Comparison of ENCODE assay signal across 7 cellular contexts in genomic region chr12:95196875-95197569, GRCh38. TPM values are rescaled to one million over a fixed set of nuclear protein-coding genes. Genes with fewer than 3 reads are reported as not detected.
DNase-seq lines count a peak whose midpoint lies in the region; ATAC-seq, FAIRE-seq and TF ChIP-seq lines count a peak whose summit lies in the region.
"Not testable (repeated sequence)": the region's sequence is repeated elsewhere in the genome, so short reads cannot be mapped to it uniquely, and the experiment has no call there.

No MANE protein-coding gene starts in this region.

- TF ChIP-seq RAD21 in A549 (conservative IDR thresholded peaks at IDR 0.05 in 1 of 2, IDR thresholded peaks at IDR 0.05 in 1 of 2); GM12878 (IDR thresholded peaks at IDR 0.05; ENCODE audit: insufficient read depth, low read depth, low read length): not testable (repeated sequence)

- H3K27me3 ChIP-seq in GM23338 (ENCODE audit: insufficient read depth); GM12878 (replicated peaks in 1 of 2; ENCODE audit: control insufficient read depth in 2 of 2, insufficient read depth in 2 of 2, low read length in 1 of 2); keratinocyte (ENCODE audit: control insufficient read depth, extremely low read depth, insufficient read depth, low read length): not testable (repeated sequence)

- H3K4me1 ChIP-seq in A549 (peaks cover 56% of the 10 kb centered on the region), GM23338 (ENCODE audit: insufficient read depth) (peaks cover 46% of the 10 kb centered on the region), HEK293 (ENCODE audit: control insufficient read depth, insufficient read depth, low read length) (peaks cover 28% of the 10 kb centered on the region), GM12878 (ENCODE audit: control insufficient read depth, insufficient read depth, low read length) (peaks cover 27% of the 10 kb centered on the region), keratinocyte (ENCODE audit: control insufficient read depth, extremely low read depth, insufficient read depth, low read length) (peaks cover 37% of the 10 kb centered on the region)

- H4K20me1 ChIP-seq in GM23338 (replicated peaks; ENCODE audit: insufficient read depth); GM12878 (ENCODE audit: control insufficient read depth, insufficient read depth); keratinocyte (ENCODE audit: control insufficient read depth, extremely low read depth, insufficient read depth, low read length): not testable (repeated sequence)

- TF ChIP-seq POLR2A in A549 (IDR thresholded peaks at IDR 0.05; ENCODE audit: low read length); GM12878 (IDR thresholded peaks at IDR 0.05; ENCODE audit: low read depth, low read length): not testable (repeated sequence)

- dilution Hi-C loops in keratinocyte (cut with MboI; ENCODE audit: extremely low pct_ligation_motif_present, low sequenced_read_pairs) = not testable (repeated sequence)

- peaks cover 51% of the 10 kb centered on the region for H3K4me1 Mint-ChIP-seq in GM23338

- in situ Hi-C loops in GM12878 (cut with MboI) = not testable (repeated sequence)

- H3K27ac ChIP-seq in A549 = peak overlapping the region; percentile 95 to 99; a peak in 4 of 6 replicates
- 0 out of 2 replicates have a peak overlapping the region, but pooled peaks have one; percentile 33 for H3K27ac ChIP-seq in GM23338 (ENCODE audit: low read depth)
- H3K27ac ChIP-seq in HEK293 (ENCODE audit: extremely low read depth, low read depth, low read length); GM12878 (ENCODE audit: control insufficient read depth, insufficient read depth): not testable (repeated sequence)
- H3K27ac ChIP-seq in RWPE1 = peak overlapping the region; percentile 53
- H3K27ac ChIP-seq in keratinocyte (ENCODE audit: control insufficient read depth, insufficient read depth, low read length) = peak overlapping the region; percentile 1

- H3K79me2 ChIP-seq in GM23338 (replicated peaks; ENCODE audit: insufficient read depth) (peaks cover 81% of the 10 kb centered on the region), keratinocyte (ENCODE audit: control insufficient read depth, insufficient read depth, low read length) (peaks cover 79% of the 10 kb centered on the region)
- not testable (repeated sequence) for H3K79me2 ChIP-seq in GM12878 (ENCODE audit: control insufficient read depth, insufficient read depth, low read length)

- not testable (repeated sequence) for H3K9me3 ChIP-seq in A549; HEK293 (ENCODE audit: control insufficient read depth, insufficient read depth, low read depth, low read length); GM12878 (replicated peaks; ENCODE audit: control insufficient read depth, insufficient read depth, low read length); keratinocyte (ENCODE audit: control insufficient read depth, low read depth, low read length)

- H3K9me2 ChIP-seq in GM23338 (ENCODE audit: insufficient read depth) = not testable (repeated sequence)

- peak overlapping the region; percentile 63; the same call in 1 of the 2 replicates for H3K27ac Mint-ChIP-seq in GM23338

- CTCF ChIA-PET in A549 (lab: Yijun Ruan, JAX) (interaction anchor here (1.0 to 6.2 kb wide), 4 partner anchors 10 to 138 kb away, joined by 3 to 47 read pairs (median 12); partner anchors contain the start of genes FGD6 and VEZT), HEK293 (lab: Yijun Ruan, JAX) (interaction anchor here (0.9 kb wide), 1 partner anchor 19 kb away, joined by 3 read pairs; no protein-coding TSS in a partner anchor), GM12878 (lab: Yijun Ruan, JAX) (interaction anchor here (1.0 to 1.3 kb wide), 2 partner anchors 8 kb away, joined by 3 read pairs; no protein-coding TSS in a partner anchor)
- CTCF ChIA-PET in RWPE1 (lab: Yijun Ruan, JAX) = not testable (repeated sequence)

- not testable (repeated sequence) for TF ChIP-seq CTCF in A549 (IDR thresholded peaks at IDR 0.05); GM23338 (conservative IDR thresholded peaks at IDR 0.05; ENCODE audit: low read depth in 2 of 2); HEK293 (tag by site-specific recombination; IDR thresholded peaks at IDR 0.05); RWPE1 (conservative IDR thresholded peaks at IDR 0.05; ENCODE audit: low read depth); GM12878 (IDR thresholded peaks at IDR 0.05 in 2 of 3, conservative IDR thresholded peaks at IDR 0.05 in 1 of 3; ENCODE audit: control insufficient read depth in 2 of 3, extremely low read depth in 1 of 3, insufficient read depth in 1 of 3, low read depth in 3 of 3, low read length in 3 of 3); keratinocyte (optimal IDR thresholded peaks at IDR 0.05 in 1 of 3, IDR thresholded peaks at IDR 0.05 in 1 of 3, conservative IDR thresholded peaks at IDR 0.05 in 1 of 3; ENCODE audit: extremely low read depth in 1 of 3, insufficient read depth in 2 of 3, low read length in 3 of 3)

- H3K4me3 ChIP-seq in A549; GM23338; HEK293 (ENCODE audit: low read depth, low read length); GM12878; keratinocyte (ENCODE audit: control insufficient read depth in 2 of 3, extremely low read depth in 1 of 3, insufficient read depth in 2 of 3, low read depth in 1 of 3, low read length in 3 of 3): not testable (repeated sequence)

- 93% methylated on average over 7 of the region's 7 CpGs for WGBS in A549 (ENCODE audit: missing lambda C conversion rate)
- WGBS in GM12878 (ENCODE audit: insufficient coverage, insufficient replicate concordance, low lambda C conversion rate, missing lambda C conversion rate) = 77% methylated on average over 7 of the region's 7 CpGs

- not testable (repeated sequence) for H3K36me3 ChIP-seq in GM23338 (ENCODE audit: insufficient read depth); HEK293 (ENCODE audit: control insufficient read depth in 2 of 2, insufficient read depth in 1 of 2, low read length in 2 of 2); GM12878 (ENCODE audit: control insufficient read depth in 2 of 2, insufficient read depth in 2 of 2, low read length in 1 of 2); keratinocyte (ENCODE audit: control insufficient read depth in 2 of 2, extremely low read depth in 1 of 2, insufficient read depth in 2 of 2, low read length in 2 of 2)

- FAIRE-seq in A549 (lab: Jason Lieb, UNC); GM12878 (lab: Jason Lieb, UNC); keratinocyte (lab: Jason Lieb, UNC): not testable (repeated sequence)

- not testable (repeated sequence) for H3K9me3 Mint-ChIP-seq in GM23338

- POLR2A ChIA-PET in A549 (lab: Yijun Ruan, JAX) = interaction anchor here (0.9 kb wide), 1 partner anchor 20 kb away, joined by 4 read pairs; the partner anchor contains the start of genes FGD6 and VEZT
- POLR2A ChIA-PET in HEK293 (lab: Yijun Ruan, JAX); RWPE1 (lab: Yijun Ruan, JAX; ENCODE audit: low non-redundant PET); GM12878 (lab: Charles Lee): not testable (repeated sequence)

- not testable (repeated sequence) for DNase-seq in A549 (ENCODE audit: low read depth in 1 of 2, low spot score in 1 of 2); GM23338 (ENCODE audit: low spot score); RWPE1 (ENCODE audit: low spot score); GM12878 (ENCODE audit: low read depth, low spot score); keratinocyte (ENCODE audit: low read depth, low spot score)
- peak; percentile 10 for DNase-seq in NCI-H69 (lab: John Stamatoyannopoulos, UW)

- not testable (repeated sequence) for H3F3A ChIP-seq in GM23338 (replicated peaks; ENCODE audit: low read depth)

- not testable (repeated sequence) for BruUV-seq in GM12878 (replicated peaks; lab: Mats Ljungman, UMichigan)

- RAD21 ChIA-PET in GM12878 (lab: Charles Lee; ENCODE audit: unreplicated experiment) = interaction anchor here (5.2 kb wide), 1 partner anchor 18 kb away, joined by 38 read pairs; the partner anchor contains the start of genes FGD6 and VEZT

- H3K4me3 Mint-ChIP-seq in GM23338 = not testable (repeated sequence)

- H3K27me3 Mint-ChIP-seq in GM23338 (ENCODE audit: insufficient read depth, low read depth, poor library complexity) = not testable (repeated sequence)

- H3K36me3 Mint-ChIP-seq in GM23338 (ENCODE audit: low read depth) = peaks cover 11% of the 10 kb centered on the region; the same call in 2 of the 3 replicates

- SMC1A ChIA-PET in GM12878 (lab: Charles Lee; ENCODE audit: uncharacterized antibody, unreplicated experiment) = interaction anchor here (3.0 to 6.2 kb wide), 2 partner anchors 9 to 19 kb away, joined by 14 to 43 read pairs; partner anchors contain the start of genes FGD6 and VEZT

- not testable (repeated sequence) for H2AFZ ChIP-seq in GM23338; keratinocyte (ENCODE audit: control insufficient read depth, low read length)
- 0 out of 2 replicates have a peak overlapping the region, but pooled peaks have one; percentile 26 for H2AFZ ChIP-seq in GM12878 (ENCODE audit: control insufficient read depth, low read depth, low read length)

- not testable (repeated sequence) for TF ChIP-seq EP300 in A549 (IDR thresholded peaks at IDR 0.05); GM12878 (IDR thresholded peaks at IDR 0.05; ENCODE audit: borderline replicate concordance in 1 of 2, control insufficient read depth in 1 of 2, low read depth in 2 of 2, low read length in 2 of 2)

- intact Hi-C loops in GM12878 (cut with micrococcal nuclease; ENCODE audit: unreplicated experiment) = not testable (repeated sequence)

- H3K9ac ChIP-seq in GM12878 (ENCODE audit: control insufficient read depth, insufficient read depth, low read length); keratinocyte (ENCODE audit: control insufficient read depth, extremely low read depth, insufficient read depth, low read length): not testable (repeated sequence)

- ATAC-seq in A549, GM23338, GM12878: not testable (repeated sequence)

- H3K4me2 ChIP-seq in A549; GM23338; keratinocyte (ENCODE audit: control insufficient read depth, extremely low read depth, insufficient read depth, low read depth, low read length): not testable (repeated sequence)
- peak overlapping the region; percentile 15; the same call in 1 of the 2 replicates for H3K4me2 ChIP-seq in GM12878 (ENCODE audit: control insufficient read depth, insufficient read depth)

- not testable (repeated sequence) for H3K9me1 ChIP-seq in keratinocyte (ENCODE audit: control insufficient read depth, extremely low read depth, insufficient read depth, low read length)

RNA-seq across cellular contexts. Expression of gene FGD6, which starts 20.2 kb away (rescaled TPM):
- polyA plus RNA-seq in A549 (2011; rRNA removed) (42.0 and 48.0 TPM in 2 replicates), A549 (2017; fragmentation: RNase III; extraction: RNeasy Plus Mini Kit Qiagen cat#74134 plus additional on column Dnase treatment) (15.5 to 17.6 TPM (median 16.5 TPM) in 3 replicates), GM23338 (2016; fragmentation: Nextera tagmentation; extraction: Ambion mirVana) (11.9 and 12.9 TPM in 2 replicates), GM12878 (2011; rRNA removed) (2.8 and 3.4 TPM in 2 replicates), GM12878 (2014; fragmentation: Illumina TruSeq; extraction: Trizol) (9.3 and 11.5 TPM in 2 replicates), GM12878 (2014; fragmentation: Nextera tagmentation; extraction: Ambion mirVana) (1 to 10 TPM; 2.4 to 3.3 TPM), GM12878 (2014; rRNA removed) (5.7 and 6.1 TPM in 2 replicates), GM12878 (2016; fragmentation: Nextera tagmentation; extraction: Ambion mirVana) (1 to 10 TPM; 9.4 to 9.6 TPM), keratinocyte (40.4 to 54.2 TPM (median 50.8 TPM) in 3 replicates)
- polyA plus RNA-seq in A549 (2012; cell fraction: cytosol; rRNA removed) = 6.0 and 6.7 TPM in 2 replicates
- 10.5 and 17.1 TPM in 2 replicates for polyA plus RNA-seq in A549 (2012; cell fraction: nucleus; rRNA removed)
- polyA minus RNA-seq in A549 (2011; rRNA and poly(A)+ RNA removed) = 54.8 and 54.9 TPM in 2 replicates
- 24.0 and 32.4 TPM in 2 replicates for total RNA-seq in GM23338 (2014; rRNA removed; shearing (Covaris generic))
- total RNA-seq in GM12878 (2013; cell fraction: nucleolus; rRNA removed) = 6.2 and 7.0 TPM in 2 replicates
- total RNA-seq in GM12878 (2014; rRNA removed) (8.5 and 9.3 TPM in 2 replicates), GM12878 (2014; rRNA removed; fragmentation: Illumina TruSeq; extraction: Trizol) (12.3 and 12.8 TPM in 2 replicates), GM12878 (2021) (11.6 and 15.5 TPM in 2 replicates)
- polyA plus RNA-seq in GM12878 (2011; ENCODE audit: low read depth) = 1.2 TPM
- 1.2 and 1.3 TPM in 2 replicates for polyA plus RNA-seq in GM12878 (2011; cell fraction: cytosol; rRNA removed)
- polyA plus RNA-seq in GM12878 (2011; cell fraction: nucleus; rRNA removed) = 1.8 and 2.4 TPM in 2 replicates
- polyA plus RNA-seq in GM12878 (2012) = 1.2 and 1.5 TPM in 2 replicates
- 3.5 and 4.2 TPM in 2 replicates for polyA minus RNA-seq in GM12878 (2011; rRNA and poly(A)+ RNA removed)
- polyA minus RNA-seq in GM12878 (2011; cell fraction: cytosol; rRNA and poly(A)+ RNA removed) = 2.1 and 3.1 TPM in 2 replicates
- polyA minus RNA-seq in GM12878 (2011; cell fraction: nucleus; rRNA and poly(A)+ RNA removed) = 2.9 and 4.3 TPM in 2 replicates
- 6.6 TPM for polyA plus RNA-seq in keratinocyte (2011; ENCODE audit: low read depth)
- polyA plus RNA-seq in keratinocyte (2011; cell fraction: cytosol; rRNA removed) = 25.0 and 52.1 TPM in 2 replicates
- polyA plus RNA-seq in keratinocyte (2011; cell fraction: nucleus; rRNA removed) = 75.5 and 92.1 TPM in 2 replicates
- 9.7 and 34.8 TPM in 2 replicates for polyA plus RNA-seq in keratinocyte (2012; ENCODE audit: low replicate concordance)
- 16.1 to 84.1 TPM (median 45.5 TPM) in 3 replicates for polyA minus RNA-seq in keratinocyte
- polyA minus RNA-seq in keratinocyte (2011; cell fraction: cytosol; rRNA and poly(A)+ RNA removed) = 58.5 TPM
- polyA minus RNA-seq in keratinocyte (2011; cell fraction: nucleus; rRNA and poly(A)+ RNA removed) = 60.4 and 108 TPM in 2 replicates

RNA-seq across cellular contexts. Expression of gene VEZT, which starts 20.6 kb away (rescaled TPM):
- 256 and 259 TPM in 2 replicates for polyA plus RNA-seq in A549 (2011; rRNA removed)
- polyA plus RNA-seq in A549 (2012; cell fraction: cytosol; rRNA removed) = 45.9 and 52.6 TPM in 2 replicates
- 20.8 and 28.1 TPM in 2 replicates for polyA plus RNA-seq in A549 (2012; cell fraction: nucleus; rRNA removed)
- polyA plus RNA-seq in A549 (2017; fragmentation: RNase III; extraction: RNeasy Plus Mini Kit Qiagen cat#74134 plus additional on column Dnase treatment) = 87.1 to 92.3 TPM (median 89.6 TPM) in 3 replicates
- 184 and 235 TPM in 2 replicates for polyA minus RNA-seq in A549 (2011; rRNA and poly(A)+ RNA removed)
- 51.5 and 51.9 TPM in 2 replicates for total RNA-seq in GM23338 (2014; rRNA removed; shearing (Covaris generic))
- polyA plus RNA-seq in GM23338 (2016; fragmentation: Nextera tagmentation; extraction: Ambion mirVana) = 28.2 and 34.2 TPM in 2 replicates
- 290 and 298 TPM in 2 replicates for total RNA-seq in GM12878 (2013; cell fraction: nucleolus; rRNA removed)
- 66.9 and 76.1 TPM in 2 replicates for total RNA-seq in GM12878 (2014; rRNA removed)
- total RNA-seq in GM12878 (2014; rRNA removed; fragmentation: Illumina TruSeq; extraction: Trizol) = 88.4 and 93.8 TPM in 2 replicates
- total RNA-seq in GM12878 (2021) = 61.3 and 65.4 TPM in 2 replicates
- 24.2 TPM for polyA plus RNA-seq in GM12878 (2011; ENCODE audit: low read depth)
- 134 and 148 TPM in 2 replicates for polyA plus RNA-seq in GM12878 (2011; rRNA removed)
- 49.8 and 63.4 TPM in 2 replicates for polyA plus RNA-seq in GM12878 (2011; cell fraction: cytosol; rRNA removed)
- 52.1 and 59.0 TPM in 2 replicates for polyA plus RNA-seq in GM12878 (2011; cell fraction: nucleus; rRNA removed)
- polyA plus RNA-seq in GM12878 (2012) = 33.9 and 41.9 TPM in 2 replicates
- polyA plus RNA-seq in GM12878 (2014; fragmentation: Illumina TruSeq; extraction: Trizol) = 100 and 126 TPM in 2 replicates
- 10 to 100 TPM; 32.8 to 35.6 TPM for polyA plus RNA-seq in GM12878 (2014; fragmentation: Nextera tagmentation; extraction: Ambion mirVana)
- polyA plus RNA-seq in GM12878 (2014; rRNA removed) = 49.7 and 67.3 TPM in 2 replicates
- 10 to 100 TPM; 49.1 to 49.4 TPM for polyA plus RNA-seq in GM12878 (2016; fragmentation: Nextera tagmentation; extraction: Ambion mirVana)
- 82.9 and 124 TPM in 2 replicates for polyA minus RNA-seq in GM12878 (2011; rRNA and poly(A)+ RNA removed)
- polyA minus RNA-seq in GM12878 (2011; cell fraction: cytosol; rRNA and poly(A)+ RNA removed) = 20.4 and 35.5 TPM in 2 replicates
- polyA minus RNA-seq in GM12878 (2011; cell fraction: nucleus; rRNA and poly(A)+ RNA removed) = 47.4 and 67.4 TPM in 2 replicates
- 106 to 183 TPM (median 169 TPM) in 3 replicates for polyA plus RNA-seq in keratinocyte
- 123 TPM for polyA plus RNA-seq in keratinocyte (2011; ENCODE audit: low read depth)
- 78.2 and 178 TPM in 2 replicates for polyA plus RNA-seq in keratinocyte (2011; cell fraction: cytosol; rRNA removed)
- polyA plus RNA-seq in keratinocyte (2011; cell fraction: nucleus; rRNA removed) = 163 and 205 TPM in 2 replicates
- 35.9 and 70.7 TPM in 2 replicates for polyA plus RNA-seq in keratinocyte (2012; ENCODE audit: low replicate concordance)
- polyA minus RNA-seq in keratinocyte = 32.8 to 160 TPM (median 127 TPM) in 3 replicates
- polyA minus RNA-seq in keratinocyte (2011; cell fraction: cytosol; rRNA and poly(A)+ RNA removed) = 69.1 TPM
- 104 and 211 TPM in 2 replicates for polyA minus RNA-seq in keratinocyte (2011; cell fraction: nucleus; rRNA and poly(A)+ RNA removed)
